31 cellular contexts compared by ENCODE assay signal in the genomic region with DNA sequence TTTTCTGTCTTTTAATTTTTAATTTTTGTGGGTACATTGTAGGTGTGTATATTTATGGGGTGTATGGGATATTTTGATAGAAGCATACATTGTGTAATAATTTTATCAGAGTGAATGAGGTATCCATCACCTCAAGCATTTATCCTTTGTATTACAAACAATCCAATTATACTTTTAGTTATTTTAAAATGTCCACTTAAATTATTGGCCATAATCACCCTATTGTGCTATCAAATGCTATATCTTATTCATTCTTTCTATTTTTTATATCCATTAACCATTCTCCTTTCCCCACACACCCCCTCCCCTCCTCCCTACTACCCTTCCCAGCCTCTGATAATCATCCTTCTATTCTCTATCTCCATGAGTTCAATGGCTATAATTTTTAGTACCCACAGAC.
DNase-seq lines count a peak whose midpoint lies in the region; ATAC-seq, FAIRE-seq and TF ChIP-seq lines count a peak whose summit lies in the region.
"Had no signal": no experiment of that assay in that cellular context is flagged by ENCODE, and none has a peak within 500 bp of the region (broad histone marks: within the 10 kb centered on the region; RNA-seq: fewer than 3 reads in every experiment).

No MANE protein-coding gene starts in this region.

- TF ChIP-seq RAD21 in HepG2 (CRISPR knock-in tag; IDR thresholded peaks at IDR 0.05) (no peak), K562 (CRISPR knock-in tag; conservative IDR thresholded peaks at IDR 0.05 in 1 of 2, IDR thresholded peaks at IDR 0.05 in 1 of 2) (no peak)

- BruUV-seq in HepG2 (replicated peaks; lab: Mats Ljungman, UMichigan) (no TSS peak), K562 (replicated peaks; lab: Mats Ljungman, UMichigan) (no TSS peak)

- TF ChIP-seq EP300 in HepG2 (IDR thresholded peaks at IDR 0.05; ENCODE audit: low read depth in 2 of 2, low read length in 2 of 2) (no peak), HepG2 (CRISPR knock-in tag; IDR thresholded peaks at IDR 0.05; ENCODE audit: borderline replicate concordance) (no peak), K562 (IDR thresholded peaks at IDR 0.05; ENCODE audit: low read length) (no peak)

- H3K4me2 ChIP-seq in HepG2 (ENCODE audit: low read depth, low read length), result no peak overlapping the region
- H3K4me2 ChIP-seq in K562 (ENCODE audit: insufficient read depth, low read length), result no peak overlapping the region
- H3K4me2 ChIP-seq: A549, BLaER1 had no signal

- no peaks in the 10 kb centered on the region for H3K4me1 ChIP-seq in HepG2 (ENCODE audit: insufficient read depth, low read length)
- H3K4me1 ChIP-seq in right lobe of liver, result no peaks in the 10 kb centered on the region
- H3K4me1 ChIP-seq in K562 (replicated peaks in 1 of 2; ENCODE audit: control insufficient read depth in 2 of 2, insufficient read depth in 2 of 2, low read length in 2 of 2), result no peaks in the 10 kb centered on the region
- H3K4me1 ChIP-seq: A549, BE2C, BLaER1, Caco-2 had no signal

- no peak overlapping the region for H2AFZ ChIP-seq in HepG2 (ENCODE audit: low read length)
- H2AFZ ChIP-seq in K562 (ENCODE audit: low read depth, low read length), result no peak overlapping the region

- no peak for FAIRE-seq in HepG2 (lab: Jason Lieb, UNC)
- no peak for FAIRE-seq in K562 (lab: Jason Lieb, UNC)
- FAIRE-seq: A204.1, A549, D721Med had no signal

- DNase-seq in HepG2 (ENCODE audit: low spot score) (no peak), right lobe of liver (no peak), K562 (ENCODE audit: extremely low read depth in 1 of 4, low spot score in 3 of 4) (no peak), NCI-H345 treated with DMSO at 0.1 percent for 48 hours (lab: John Stamatoyannopoulos, UW; ENCODE audit: unreplicated experiment) (no peak)
- DNase-seq: 8988T; ACHN; AML-193; BE2C; C1 segment of cervical spinal cord; Caco-2; Calu3; CD4-positive, alpha-beta memory T cell; CD4-positive, alpha-beta T cell; CD4-positive, CD25-positive, alpha-beta regulatory T cell; CD8-positive, alpha-beta memory T cell; CD8-positive, alpha-beta T cell; COR-L47; DMS 273 treated with DMSO at 0.1 percent for 48 hours; DMS153; DMS53; DMS79; DMS79 treated with DMSO at 0.1 percent for 48 hours; DND-41; EL had no signal

- POLR2A ChIA-PET in HepG2 (lab: Yijun Ruan, JAX), result no interaction called here
- POLR2A ChIA-PET in K562 (lab: Yijun Ruan, JAX), result interaction anchor here (0.6 to 0.8 kb wide), 2 partner anchors 697 to 795 kb away, joined by 3 read pairs; no protein-coding TSS in a partner anchor

- ATAC-seq in HepG2 (no peak), right lobe of liver (no peak), K562 (no peak)
- ATAC-seq: A549; CD8-positive, alpha-beta T cell had no signal

- H3K27me3 ChIP-seq in HepG2 (ENCODE audit: control insufficient read depth in 1 of 2, insufficient read depth in 2 of 2, low read length in 2 of 2) (no peaks in the 10 kb centered on the region), right lobe of liver (no peaks in the 10 kb centered on the region), K562 (ENCODE audit: control insufficient read depth in 2 of 2, insufficient read depth in 2 of 2, low read length in 2 of 2) (no peaks in the 10 kb centered on the region)
- H3K27me3 ChIP-seq: BE2C; BLaER1; BLaER1 treated with 17β-estradiol and CSF1 and Interleukin-3, amounts not matched to agents 10 nM and 100 nM had no signal

- H3K9me3 ChIP-seq in HepG2 (ENCODE audit: low read length), result no peaks in the 10 kb centered on the region
- no peaks in the 10 kb centered on the region for H3K9me3 ChIP-seq in right lobe of liver
- H3K9me3 ChIP-seq in K562 (replicated peaks; ENCODE audit: control insufficient read depth, insufficient read depth, low read depth, low read length), result no peaks in the 10 kb centered on the region
- H3K9me3 ChIP-seq: A549; BE2C; BLaER1; BLaER1 treated with 17β-estradiol and CSF1 and Interleukin-3, amounts not matched to agents 10 nM and 100 nM; Caco-2 had no signal

- intact Hi-C loops in HepG2 (cut with micrococcal nuclease; ENCODE audit: unreplicated experiment) (no loop called here), right lobe of liver (cut with DNase I) (no loop called here), K562 (cut with micrococcal nuclease) (no loop called here)

- CTCF ChIA-PET in HepG2 (lab: Yijun Ruan, JAX; ENCODE audit: low intra/inter-chr PET ratio, low total read pairs), result no interaction called here
- CTCF ChIA-PET in K562 (lab: Yijun Ruan, JAX; ENCODE audit: low intra/inter-chr PET ratio), result no interaction called here

- no peaks in the 10 kb centered on the region for H3K36me3 ChIP-seq in HepG2 (replicated peaks in 1 of 2; ENCODE audit: control insufficient read depth in 1 of 2, insufficient read depth in 2 of 2, low read length in 2 of 2)
- no peaks in the 10 kb centered on the region for H3K36me3 ChIP-seq in right lobe of liver
- no peaks in the 10 kb centered on the region for H3K36me3 ChIP-seq in K562 (ENCODE audit: control insufficient read depth, insufficient read depth, low read length)
- H3K36me3 ChIP-seq: BE2C; BLaER1; BLaER1 treated with 17β-estradiol and CSF1 and Interleukin-3, amounts not matched to agents 10 nM and 100 nM had no signal

- no peaks in the 10 kb centered on the region for H3K9me1 ChIP-seq in K562 (ENCODE audit: control insufficient read depth, insufficient read depth, low read length)

- in situ Hi-C loops in HepG2 (cut with HindIII; ENCODE audit: extremely low pct_ligation_motif_present, low pct_unique_long_range_greater_than_20kb), result no loop called here
- in situ Hi-C loops in K562 (cut with MboI), result no loop called here

- no peak for TF ChIP-seq CTCF in HepG2 (CRISPR knock-in tag; IDR thresholded peaks at IDR 0.05)
- no peak for TF ChIP-seq CTCF in right lobe of liver (IDR thresholded peaks at IDR 0.05)
- TF ChIP-seq CTCF in K562 (IDR thresholded peaks at IDR 0.05 in 2 of 3, conservative IDR thresholded peaks at IDR 0.05 in 1 of 3; ENCODE audit: insufficient read depth in 2 of 3, low read depth in 1 of 3, low read length in 3 of 3), result no peak

- H4K20me1 ChIP-seq in HepG2 (ENCODE audit: insufficient read depth, low read length), result no peaks in the 10 kb centered on the region
- H4K20me1 ChIP-seq in K562 (replicated peaks; ENCODE audit: control insufficient read depth, insufficient read depth, low read length), result no peaks in the 10 kb centered on the region
- H4K20me1 ChIP-seq: BLaER1; BLaER1 treated with 17β-estradiol and CSF1 and Interleukin-3, amounts not matched to agents 10 nM and 100 nM had no signal

- H3K4me3 ChIP-seq in HepG2 (replicated peaks in 1 of 3; ENCODE audit: insufficient read depth in 1 of 3, low read depth in 2 of 3, low read length in 3 of 3) (no peak overlapping the region), right lobe of liver (no peak overlapping the region), K562 (no peak overlapping the region)
- H3K4me3 ChIP-seq: A549; BLaER1; BLaER1 treated with 17β-estradiol and CSF1 and Interleukin-3, amounts not matched to agents 10 nM and 100 nM had no signal

- H3K79me2 ChIP-seq in HepG2 (ENCODE audit: insufficient read depth, low read length) (no peaks in the 10 kb centered on the region), K562 (ENCODE audit: control insufficient read depth, insufficient read depth, low read length) (no peaks in the 10 kb centered on the region)

- H3K9ac ChIP-seq in HepG2 (ENCODE audit: insufficient read depth, low read depth, low read length), result no peak overlapping the region
- no peak overlapping the region for H3K9ac ChIP-seq in K562 (ENCODE audit: insufficient read depth in 1 of 2, low read depth in 2 of 2, low read length in 2 of 2)
- H3K9ac ChIP-seq: BLaER1; BLaER1 treated with 17β-estradiol and CSF1 and Interleukin-3, amounts not matched to agents 10 nM and 100 nM had no signal

- H3K27ac ChIP-seq in HepG2 (ENCODE audit: extremely low read length, insufficient read depth, low read length) (no peak overlapping the region), right lobe of liver (no peak overlapping the region), K562 (ENCODE audit: extremely low read depth, low read depth, low read length) (no peak overlapping the region)
- H3K27ac ChIP-seq: 22Rv1; A549; BLaER1; BLaER1 treated with 17β-estradiol and CSF1 and Interleukin-3, amounts not matched to agents 10 nM and 100 nM; C4-2B had no signal

- TF ChIP-seq POLR2A in HepG2 (IDR thresholded peaks at IDR 0.05; ENCODE audit: insufficient read depth in 1 of 2, low read depth in 2 of 2, low read length in 2 of 2) (no peak), right lobe of liver (IDR thresholded peaks at IDR 0.05) (no peak), K562 (conservative IDR thresholded peaks at IDR 0.05) (no peak)

TF ChIP-seq in HepG2, 621 proteins besides CTCF, POLR2A, EP300 and RAD21:
- TF ChIP-seq ZNF720 (CRISPR knock-in tag; IDR thresholded peaks at IDR 0.05), result no peak
- peak; percentile 88 for TF ChIP-seq HNRNPK (IDR thresholded peaks at IDR 0.05; ENCODE audit: low read depth, low read length, poor library complexity, severe bottlenecking)
- TF ChIP-seq ZIK1 (CRISPR knock-in tag; IDR thresholded peaks at IDR 0.05; ENCODE audit: borderline replicate concordance, low read depth), result no peak

TF ChIP-seq in K562, 482 proteins besides CTCF, POLR2A, EP300 and RAD21:
- peak; percentile 82 for TF ChIP-seq HNRNPK (IDR thresholded peaks at IDR 0.05; ENCODE audit: low read depth, low read length, poor library complexity, severe bottlenecking)
- no peak for TF ChIP-seq NFRKB (IDR thresholded peaks at IDR 0.05; ENCODE audit: low read depth)
- peak; percentile 55 for TF ChIP-seq PCBP2 (IDR thresholded peaks at IDR 0.05; ENCODE audit: low read depth, low read length, poor library complexity, severe bottlenecking)
